ENCODE assay signal across 34 cellular contexts in genomic region chr2:15721411-15722094, GRCh38.
"Had no signal": no experiment of that assay in that cellular context is flagged by ENCODE, and none has a peak within 500 bp of the region (broad histone marks: within the 10 kb centered on the region; RNA-seq: fewer than 3 reads in every experiment).

No MANE protein-coding gene starts in this region.

- H3K4me1 ChIP-seq: adrenal gland, body of pancreas, breast epithelium had no signal

- H3K4me3 Mint-ChIP-seq: activated B cell treated with CpG ODN at 0.5 μM for 24 hours; activated CD4-positive, alpha-beta memory T cell treated with anti-CD3 and anti-CD28 coated beads for 36 hours; activated CD4-positive, alpha-beta T cell treated with anti-CD3 and anti-CD28 coated beads, Interleukin-2, amount 10 ng/mL, durations not matched to agents 24 days and 14 days; activated CD8-positive, alpha-beta T cell treated with anti-CD3 and anti-CD28 coated beads for 36 hours; activated naive CD4-positive, alpha-beta T cell treated with anti-CD3 and anti-CD28 coated beads for 36 hours; activated naive CD8-positive, alpha-beta T cell treated with anti-CD3 and anti-CD28 coated beads for 36 hours; activated T-cell treated with anti-CD3 and anti-CD28 coated beads, Interleukin-2, amount 50 U/mL, for 4 hours; activated T-cell treated with anti-CD3 and anti-CD28 coated beads, Interleukin-2, amount 50 U/mL, for 72 hours; activated T-helper 1 cell treated with anti-CD3 and anti-CD28 coated beads, Interleukin-12 subunit alpha, Interleukin-12 subunit beta, Interleukin-2, Interleukin-4 antibody, amounts not matched to agents 30 ng/mL and 10 ng/mL and 1 ng/mL, durations not matched to agents 14 hours and 24 hours and 36 hours; activated T-helper 17 cell treated with anti-CD3 and anti-CD28 coated beads, Interleukin-2, amount 50 U/mL, for 72 hours; T-helper 1 cell treated with Interleukin-12 subunit alpha and Interleukin-12 subunit beta and Interleukin-4 antibody, amounts not matched to agents 30 μg/mL and 1 μg/mL, for 36 hours; T-helper 2 cell treated with Interferon-gamma antibody and Interleukin-4, amounts not matched to agents 5 μg/mL and 100 μg/mL, for 36 hours had no signal

- H3K36me3 ChIP-seq: adrenal gland, brain microvascular endothelial cell, breast epithelium had no signal

- H3K4me1 Mint-ChIP-seq: activated CD4-positive, alpha-beta T cell treated with anti-CD3 and anti-CD28 coated beads, Interleukin-2, amount 10 ng/mL, durations not matched to agents 24 days and 14 days; activated naive CD8-positive, alpha-beta T cell treated with anti-CD3 and anti-CD28 coated beads for 36 hours; activated T-helper 17 cell treated with anti-CD3 and anti-CD28 coated beads, Interleukin-2, amount 50 U/mL, for 72 hours had no signal

- H3K36me3 Mint-ChIP-seq: activated CD4-positive, alpha-beta memory T cell treated with anti-CD3 and anti-CD28 coated beads for 36 hours; activated naive CD4-positive, alpha-beta T cell treated with anti-CD3 and anti-CD28 coated beads, Interleukin-2, amount 50 U/mL, for 72 hours; activated naive CD8-positive, alpha-beta T cell treated with anti-CD3 and anti-CD28 coated beads for 36 hours had no signal

- H3K27me3 ChIP-seq: adrenal gland, body of pancreas, brain microvascular endothelial cell had no signal

- H3K4me3 ChIP-seq: adrenal gland, body of pancreas, breast epithelium had no signal

- H3K9me3 Mint-ChIP-seq: activated B cell treated with CpG ODN at 0.5 μM for 24 hours; activated CD4-positive, alpha-beta memory T cell treated with anti-CD3 and anti-CD28 coated beads for 36 hours; activated CD4-positive, alpha-beta T cell treated with anti-CD3 and anti-CD28 coated beads, Interleukin-2, amount 10 ng/mL, durations not matched to agents 24 days and 14 days; activated CD8-positive, alpha-beta T cell treated with anti-CD3 and anti-CD28 coated beads for 36 hours; activated naive CD4-positive, alpha-beta T cell treated with anti-CD3 and anti-CD28 coated beads for 36 hours; activated naive CD4-positive, alpha-beta T cell treated with anti-CD3 and anti-CD28 coated beads, Interleukin-2, amount 50 U/mL, for 72 hours; activated naive CD8-positive, alpha-beta T cell treated with anti-CD3 and anti-CD28 coated beads for 36 hours; activated T-cell treated with anti-CD3 and anti-CD28 coated beads, Interleukin-2, amount 50 U/mL, for 4 hours; activated T-cell treated with anti-CD3 and anti-CD28 coated beads, Interleukin-2, amount 50 U/mL, for 72 hours; activated T-helper 1 cell treated with anti-CD3 and anti-CD28 coated beads, Interleukin-12 subunit alpha, Interleukin-12 subunit beta, Interleukin-2, Interleukin-4 antibody, amounts not matched to agents 30 ng/mL and 10 ng/mL and 1 ng/mL, durations not matched to agents 14 hours and 24 hours and 36 hours; activated T-helper 17 cell treated with anti-CD3 and anti-CD28 coated beads, Interleukin-2, amount 50 U/mL, for 72 hours; T-helper 1 cell treated with Interleukin-12 subunit alpha and Interleukin-12 subunit beta and Interleukin-4 antibody, amounts not matched to agents 30 μg/mL and 1 μg/mL, for 36 hours; T-helper 2 cell treated with Interferon-gamma antibody and Interleukin-4, amounts not matched to agents 5 μg/mL and 100 μg/mL, for 36 hours had no signal

- DNase-seq: activated B cell treated with CpG ODN at 0.5 μM for 24 hours; activated CD4-positive, alpha-beta memory T cell treated with anti-CD3 and anti-CD28 coated beads for 36 hours; activated CD4-positive, alpha-beta T cell treated with anti-CD3 and anti-CD28 coated beads for 4 hours; activated CD4-positive, alpha-beta T cell treated with anti-CD3 and anti-CD28 coated beads, Interleukin-2, amount 10 ng/mL, durations not matched to agents 24 days and 14 days; activated CD4-positive, alpha-beta T cell treated with anti-CD3 and anti-CD28 coated beads, Interleukin-2, amount 50 U/mL, for 1 hour; activated CD4-positive, alpha-beta T cell treated with anti-CD3 and anti-CD28 coated beads, Interleukin-2, amount 50 U/mL, for 4 hours; activated CD4-positive, CD25-positive, alpha-beta regulatory T cell treated with anti-CD3 and anti-CD28 coated beads, Interleukin-2, amount 50 U/mL, for 72 hours; activated CD8-positive, alpha-beta memory T cell treated with anti-CD3 and anti-CD28 coated beads, Interleukin-2, amount 50 U/mL, for 4 hours; activated CD8-positive, alpha-beta T cell treated with anti-CD3 and anti-CD28 coated beads for 36 hours; activated effector memory CD4-positive, alpha-beta T cell treated with anti-CD3 and anti-CD28 coated beads, Interleukin-2, amount 50 U/mL, for 16 hours; activated gamma-delta T cell treated with Interleukin-2 at 50 U/mL for 16 hours; activated naive CD4-positive, alpha-beta T cell; activated naive CD4-positive, alpha-beta T cell treated with anti-CD3 and anti-CD28 coated beads for 36 hours; activated naive CD4-positive, alpha-beta T cell treated with anti-CD3 and anti-CD28 coated beads, Interleukin-2, amount 50 U/mL, for 16 hours; activated naive CD8-positive, alpha-beta T cell treated with anti-CD3 and anti-CD28 coated beads for 36 hours; activated T-cell treated with anti-CD3 and anti-CD28 coated beads for 4 hours; activated T-cell treated with anti-CD3 and anti-CD28 coated beads, Interleukin-2, amount 50 U/mL, for 1 hour; activated T-cell treated with anti-CD3 and anti-CD28 coated beads, Interleukin-2, amount 50 U/mL, for 4 hours; activated T-cell treated with anti-CD3 and anti-CD28 coated beads, Interleukin-2, amount 50 U/mL, for 72 hours; amniotic stem cell; aorta; body of pancreas; brain microvascular endothelial cell; central memory CD4-positive, alpha-beta T cell; T-helper 2 cell; T-helper 9 cell had no signal

- H3K27ac Mint-ChIP-seq: activated B cell treated with CpG ODN at 0.5 μM for 24 hours; activated CD4-positive, alpha-beta memory T cell treated with anti-CD3 and anti-CD28 coated beads for 36 hours; activated CD4-positive, alpha-beta T cell treated with anti-CD3 and anti-CD28 coated beads, Interleukin-2, amount 10 ng/mL, durations not matched to agents 24 days and 14 days; activated CD8-positive, alpha-beta T cell treated with anti-CD3 and anti-CD28 coated beads for 36 hours; activated naive CD4-positive, alpha-beta T cell treated with anti-CD3 and anti-CD28 coated beads for 36 hours; activated naive CD4-positive, alpha-beta T cell treated with anti-CD3 and anti-CD28 coated beads, Interleukin-2, amount 50 U/mL, for 72 hours; activated naive CD8-positive, alpha-beta T cell treated with anti-CD3 and anti-CD28 coated beads for 36 hours; activated T-cell treated with anti-CD3 and anti-CD28 coated beads, Interleukin-2, amount 50 U/mL, for 72 hours; activated T-helper 1 cell treated with anti-CD3 and anti-CD28 coated beads, Interleukin-12 subunit alpha, Interleukin-12 subunit beta, Interleukin-2, Interleukin-4 antibody, amounts not matched to agents 30 ng/mL and 10 ng/mL and 1 ng/mL, durations not matched to agents 14 hours and 24 hours and 36 hours; activated T-helper 17 cell treated with anti-CD3 and anti-CD28 coated beads, Interleukin-2, amount 50 U/mL, for 72 hours; T-helper 1 cell treated with Interleukin-12 subunit alpha and Interleukin-12 subunit beta and Interleukin-4 antibody, amounts not matched to agents 30 μg/mL and 1 μg/mL, for 36 hours; T-helper 2 cell treated with Interferon-gamma antibody and Interleukin-4, amounts not matched to agents 5 μg/mL and 100 μg/mL, for 36 hours had no signal

- H3K27ac ChIP-seq: adrenal gland, body of pancreas, brain microvascular endothelial cell, breast epithelium, VCaP had no signal

- H3K27me3 Mint-ChIP-seq: activated B cell treated with CpG ODN at 0.5 μM for 24 hours; activated CD4-positive, alpha-beta T cell treated with anti-CD3 and anti-CD28 coated beads, Interleukin-2, amount 10 ng/mL, durations not matched to agents 24 days and 14 days; activated CD8-positive, alpha-beta T cell treated with anti-CD3 and anti-CD28 coated beads for 36 hours; activated naive CD8-positive, alpha-beta T cell treated with anti-CD3 and anti-CD28 coated beads for 36 hours had no signal

- H3K9me3 ChIP-seq: adrenal gland, body of pancreas, breast epithelium had no signal
